8 cellular contexts compared by ENCODE assay signal in genomic region chr16:29680180-29680598, GRCh38. TPM values are rescaled to one million over a fixed set of nuclear protein-coding genes. Genes with fewer than 3 reads are reported as not detected.
DNase-seq lines count a peak whose midpoint lies in the region; ATAC-seq and TF ChIP-seq lines count a peak whose summit lies in the region.

No MANE protein-coding gene starts in this region.

- H3K79me2 ChIP-seq in PC-3 (ENCODE audit: low read length): no peaks in the 10 kb centered on the region

- peaks cover 0 to 13% (median 0%) of the 10 kb centered on the region in 11 experiments; a peak in 3 of 22 replicates for H4K20me1 ChIP-seq in BLaER1 treated with 17β-estradiol and CSF1 and Interleukin-3, amounts not matched to agents 10 nM and 100 nM
- H4K20me1 ChIP-seq in PC-3 (ENCODE audit: low read length): no peaks in the 10 kb centered on the region

- TF ChIP-seq CTCF in choroid plexus epithelial cell (conservative IDR thresholded peaks at IDR 0.05; ENCODE audit: low read depth, low read length) (no peak), PC-3 (conservative IDR thresholded peaks at IDR 0.05; ENCODE audit: low read depth, low read length) (no peak)

- H3K9me2 ChIP-seq in PC-3 (replicated peaks; ENCODE audit: low read length): no peaks in the 10 kb centered on the region

- DNase-seq in choroid plexus epithelial cell (ENCODE audit: low read depth) (no peak), PC-3 (no peak)
- no peak for DNase-seq in activated CD4-positive, CD25-positive, alpha-beta regulatory T cell (lab: John Stamatoyannopoulos, UW)

- no TSS peak for BruUV-seq in PC-3 (replicated peaks; lab: Mats Ljungman, UMichigan)

- H3K27me3 ChIP-seq in BLaER1 treated with 17β-estradiol and CSF1 and Interleukin-3, amounts not matched to agents 10 nM and 100 nM: no peaks in the 10 kb centered on the region
- H3K27me3 ChIP-seq in HUES64 (ENCODE audit: insufficient read depth, low read length) (no peaks in the 10 kb centered on the region), PC-3 (ENCODE audit: low read length) (no peaks in the 10 kb centered on the region)

- peaks cover 61 to 97% (median 92%) of the 10 kb centered on the region in 10 experiments for H3K4me1 ChIP-seq in BLaER1 treated with 17β-estradiol and CSF1 and Interleukin-3, amounts not matched to agents 10 nM and 100 nM
- H3K4me1 ChIP-seq in HUES64 (ENCODE audit: insufficient read depth, low read length) (peaks cover 9% of the 10 kb centered on the region), mesodermal cell (ENCODE audit: control insufficient read depth, insufficient read depth, low read length, poor library complexity, severe bottlenecking) (peaks cover 9% of the 10 kb centered on the region), PC-3 (ENCODE audit: insufficient read depth, low read length) (no peaks in the 10 kb centered on the region; the same call in 1 of the 2 replicates)

- H3K4me2 ChIP-seq in BLaER1 treated with 17β-estradiol and CSF1 and Interleukin-3, amounts not matched to agents 10 nM and 100 nM: peak overlapping the region; percentile 78 to 97 (median 90)
- H3K4me2 ChIP-seq in PC-3 (ENCODE audit: low read length): no peak overlapping the region

- WGBS in HUES64: 83% methylated on average over 10 of the region's 10 CpGs
- 88 to 90% methylated on average over 9 to 10 of the region's 10 CpGs for WGBS in mesodermal cell (ENCODE audit: insufficient coverage in 2 of 2), 2 experiments

- intact Hi-C loops in PC-3 (cut with micrococcal nuclease): no loop called here

- H3K27ac ChIP-seq in BLaER1 treated with 17β-estradiol and CSF1 and Interleukin-3, amounts not matched to agents 10 nM and 100 nM: peak overlapping the region in 10 of 11 experiments; percentile 60 to 93 (median 86); a peak in 21 of 22 replicates
- H3K27ac ChIP-seq in HUES64 (ENCODE audit: low read depth, low read length) (peak overlapping the region; percentile 100), mesodermal cell (ENCODE audit: low read depth, low read length, severe bottlenecking) (peak overlapping the region; percentile 93), PC-3 (ENCODE audit: low read length) (no peak overlapping the region)

- no peaks in the 10 kb centered on the region for H3K9me3 ChIP-seq in BLaER1 treated with 17β-estradiol and CSF1 and Interleukin-3, amounts not matched to agents 10 nM and 100 nM (replicated peaks in 1 of 11)
- no peaks in the 10 kb centered on the region for H3K9me3 ChIP-seq in HUES64 (ENCODE audit: insufficient read depth, low read depth, low read length)
- H3K9me3 ChIP-seq in mesodermal cell (ENCODE audit: control insufficient read depth, low read length): no peaks in the 10 kb centered on the region
- no peaks in the 10 kb centered on the region for H3K9me3 ChIP-seq in PC-3 (ENCODE audit: low read length)

- CTCF ChIA-PET in PC-3 (lab: Charles Lee): interaction anchor here (0.6 kb wide), 1 partner anchor 485 kb away, joined by 6 read pairs; no protein-coding TSS in a partner anchor

- H3K9ac ChIP-seq in BLaER1 treated with 17β-estradiol and CSF1 and Interleukin-3, amounts not matched to agents 10 nM and 100 nM: peak overlapping the region; percentile 64 to 86 (median 78); a peak in 21 of 22 replicates
- peak overlapping the region; percentile 93 for H3K9ac ChIP-seq in HUES64 (ENCODE audit: low read depth, low read length)
- no peak overlapping the region for H3K9ac ChIP-seq in PC-3 (ENCODE audit: low read length)

- H2AFZ ChIP-seq in PC-3 (ENCODE audit: low read length): no peak overlapping the region

- ATAC-seq in GM18867 (IDR thresholded peaks at IDR 0.05; ENCODE audit: unreplicated experiment) (no peak), PC-3 (no peak), HG02970 (IDR thresholded peaks at IDR 0.05; ENCODE audit: low FRiP score, unreplicated experiment) (no peak)

- peaks cover 0 to 25% (median 10%) of the 10 kb centered on the region in 11 experiments; a peak in 14 of 22 replicates for H3K36me3 ChIP-seq in BLaER1 treated with 17β-estradiol and CSF1 and Interleukin-3, amounts not matched to agents 10 nM and 100 nM
- H3K36me3 ChIP-seq in HUES64 (ENCODE audit: insufficient read depth, low read length) (peaks cover 29% of the 10 kb centered on the region), mesodermal cell (ENCODE audit: control insufficient read depth, insufficient read depth, low read length) (peaks cover 22% of the 10 kb centered on the region), PC-3 (ENCODE audit: low read depth, low read length) (no peaks in the 10 kb centered on the region)

- POLR2A ChIA-PET in PC-3 (lab: Charles Lee; ENCODE audit: unreplicated experiment): no interaction called here

- no peaks in the 10 kb centered on the region for H3F3A ChIP-seq in PC-3 (ENCODE audit: low read length, unreplicated experiment)

- H3K4me3 ChIP-seq in BLaER1 treated with 17β-estradiol and CSF1 and Interleukin-3, amounts not matched to agents 10 nM and 100 nM: peak overlapping the region; percentile 46 to 70 (median 59)
- H3K4me3 ChIP-seq in HUES64 (ENCODE audit: low read length) (peak overlapping the region; percentile 68), choroid plexus epithelial cell (ENCODE audit: low read depth, low read length) (peak overlapping the region; percentile 69), mesodermal cell (ENCODE audit: extremely low read depth, insufficient read depth, low read length, poor library complexity, severe bottlenecking) (peak overlapping the region; percentile 57), PC-3 (ENCODE audit: low read length) (no peak overlapping the region)

RNA-seq across cellular contexts. Expression of gene QPRT, which starts 1.2 kb away (rescaled TPM):
- 87.8 TPM for polyA plus RNA-seq in HUES64 (2013, experiment 1 of 2)
- 91.1 TPM for polyA plus RNA-seq in HUES64 (2013, experiment 2 of 2)
- polyA plus RNA-seq in mesodermal cell (2013, experiment 1 of 2): 103 TPM
- 96.7 TPM for polyA plus RNA-seq in mesodermal cell (2013, experiment 2 of 2)
- total RNA-seq in PC-3 (2014; rRNA removed): 0.22 and 1.3 TPM in 2 replicates

RNA-seq across cellular contexts. Expression of gene SPN, which starts 17.1 kb away (rescaled TPM):
- polyA plus RNA-seq in HUES64 (2013, experiment 1 of 2): 0.45 TPM
- polyA plus RNA-seq in HUES64 (2013, experiment 2 of 2): 0.38 TPM
- 0.88 TPM for polyA plus RNA-seq in mesodermal cell (2013, experiment 1 of 2)
- polyA plus RNA-seq in mesodermal cell (2013, experiment 2 of 2): 0.40 TPM
- not detected in 2 replicates for total RNA-seq in PC-3 (2014; rRNA removed)
